Comparison of ENCODE assay signal across 30 cellular contexts in the genomic region with DNA sequence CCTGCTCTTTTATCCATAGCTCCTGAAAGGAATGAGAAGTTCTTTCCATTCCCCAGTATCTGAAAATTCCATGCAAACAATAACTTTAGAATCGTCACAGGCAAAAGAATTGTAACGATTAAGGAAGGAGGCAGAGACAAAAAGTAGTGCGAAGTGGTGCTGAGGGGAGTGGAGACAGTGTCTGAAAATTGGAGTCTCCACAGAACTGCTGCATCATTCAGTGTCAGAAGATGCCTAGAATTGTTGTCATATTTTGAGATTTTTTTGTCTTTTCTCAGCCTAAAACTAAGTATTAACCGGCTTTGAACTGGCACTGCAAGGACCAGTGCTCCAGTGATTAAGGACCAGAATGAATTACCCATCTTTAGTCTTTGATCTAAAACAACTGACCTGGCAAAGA.
"Had no signal": no experiment of that assay in that cellular context is flagged by ENCODE, and none has a peak within 500 bp of the region (broad histone marks: within the 10 kb centered on the region; RNA-seq: fewer than 3 reads in every experiment).

No MANE protein-coding gene starts in this region.

- H3K27ac Mint-ChIP-seq: activated CD4-positive, alpha-beta T cell treated with anti-CD3 and anti-CD28 coated beads for 36 hours; activated CD8-positive, alpha-beta memory T cell treated with anti-CD3 and anti-CD28 coated beads, Interleukin-2, amount 10 ng/mL, durations not matched to agents 7 days and 5 days; activated CD8-positive, alpha-beta T cell treated with anti-CD3 and anti-CD28 coated beads, Interleukin-2, amount 10 ng/mL, durations not matched to agents 7 days and 5 days; activated naive CD4-positive, alpha-beta T cell treated with anti-CD3 and anti-CD28 coated beads, Interleukin-2, amount 50 U/mL, for 24 hours; activated naive CD8-positive, alpha-beta T cell treated with anti-CD3 and anti-CD28 coated beads, Interleukin-2, amount 50 U/mL, for 24 hours; activated T-helper 2 cell treated with anti-CD3 and anti-CD28 coated beads, Interferon-gamma antibody, Interleukin-2, Interleukin-4, amounts not matched to agents 10 μg/mL and 5 μg/mL and 100 μg/mL, durations not matched to agents 14 hours and 24 hours and 36 hours; endodermal cell; nephron; stimulated activated memory B cell treated with anti-CD40 and anti-IgM and Interleukin-4, amounts not matched to agents 10 μg/mL and 1 μg/mL and 100 μg/mL, for 72 hours; stimulated activated naive CD8-positive, alpha-beta T cell treated with anti-CD3 and anti-CD28 coated beads, Interleukin-15, amount 100 ng/mL, for 72 hours had no signal

- H3K4me3 Mint-ChIP-seq: activated CD4-positive, alpha-beta T cell treated with anti-CD3 and anti-CD28 coated beads for 36 hours; activated CD8-positive, alpha-beta memory T cell treated with anti-CD3 and anti-CD28 coated beads, Interleukin-2, amount 10 ng/mL, durations not matched to agents 7 days and 5 days; activated CD8-positive, alpha-beta T cell treated with anti-CD3 and anti-CD28 coated beads, Interleukin-2, amount 10 ng/mL, durations not matched to agents 7 days and 5 days; activated naive CD4-positive, alpha-beta T cell treated with anti-CD3 and anti-CD28 coated beads, Interleukin-2, amount 50 U/mL, for 24 hours; activated naive CD8-positive, alpha-beta T cell treated with anti-CD3 and anti-CD28 coated beads, Interleukin-2, amount 50 U/mL, for 24 hours; endodermal cell; nephron; stimulated activated memory B cell treated with anti-CD40 and anti-IgM and Interleukin-4, amounts not matched to agents 10 μg/mL and 1 μg/mL and 100 μg/mL, for 72 hours; stimulated activated naive CD8-positive, alpha-beta T cell treated with anti-CD3 and anti-CD28 coated beads, Interleukin-15, amount 100 ng/mL, for 72 hours had no signal

- H3K36me3 ChIP-seq: cardiac muscle cell, heart left ventricle, left lung, lower lobe of right lung, prostate gland, upper lobe of right lung had no signal

- H3K27me3 Mint-ChIP-seq: activated CD8-positive, alpha-beta memory T cell treated with anti-CD3 and anti-CD28 coated beads, Interleukin-2, amount 10 ng/mL, durations not matched to agents 7 days and 5 days; activated naive CD4-positive, alpha-beta T cell treated with anti-CD3 and anti-CD28 coated beads, Interleukin-2, amount 50 U/mL, for 24 hours; activated naive CD8-positive, alpha-beta T cell treated with anti-CD3 and anti-CD28 coated beads, Interleukin-2, amount 50 U/mL, for 24 hours; stimulated activated memory B cell treated with anti-CD40 and anti-IgM and Interleukin-4, amounts not matched to agents 10 μg/mL and 1 μg/mL and 100 μg/mL, for 72 hours had no signal

- H3K9me3 Mint-ChIP-seq: activated naive CD4-positive, alpha-beta T cell treated with anti-CD3 and anti-CD28 coated beads, Interleukin-2, amount 50 U/mL, for 24 hours; activated naive CD8-positive, alpha-beta T cell treated with anti-CD3 and anti-CD28 coated beads, Interleukin-2, amount 50 U/mL, for 24 hours; activated T-helper 2 cell treated with anti-CD3 and anti-CD28 coated beads, Interferon-gamma antibody, Interleukin-2, Interleukin-4, amounts not matched to agents 10 μg/mL and 5 μg/mL and 100 μg/mL, durations not matched to agents 14 hours and 24 hours and 36 hours; endodermal cell; nephron; stimulated activated memory B cell treated with anti-CD40 and anti-IgM and Interleukin-4, amounts not matched to agents 10 μg/mL and 1 μg/mL and 100 μg/mL, for 72 hours; stimulated activated naive CD8-positive, alpha-beta T cell treated with anti-CD3 and anti-CD28 coated beads, Interleukin-15, amount 100 ng/mL, for 72 hours had no signal

- H3K27ac ChIP-seq: body of pancreas, cardiac muscle cell, foreskin keratinocyte, heart left ventricle, left lung, lower lobe of right lung, prostate gland, upper lobe of right lung had no signal

- H3K27me3 ChIP-seq: body of pancreas, cardiac muscle cell, foreskin keratinocyte, left lung, upper lobe of right lung had no signal

- H3K36me3 Mint-ChIP-seq: activated CD8-positive, alpha-beta memory T cell treated with anti-CD3 and anti-CD28 coated beads, Interleukin-2, amount 10 ng/mL, durations not matched to agents 7 days and 5 days; activated naive CD4-positive, alpha-beta T cell treated with anti-CD3 and anti-CD28 coated beads, Interleukin-2, amount 50 U/mL, for 24 hours; stimulated activated memory B cell treated with anti-CD40 and anti-IgM and Interleukin-4, amounts not matched to agents 10 μg/mL and 1 μg/mL and 100 μg/mL, for 72 hours had no signal

- DNase-seq: activated CD4-positive, alpha-beta T cell treated with anti-CD3 and anti-CD28 coated beads for 36 hours; activated CD4-positive, CD25-positive, alpha-beta regulatory T cell; activated CD8-positive, alpha-beta memory T cell treated with anti-CD3 and anti-CD28 coated beads, Interleukin-2, amount 10 ng/mL, durations not matched to agents 7 days and 5 days; activated CD8-positive, alpha-beta T cell treated with anti-CD3 and anti-CD28 coated beads, Interleukin-2, amount 10 ng/mL, durations not matched to agents 7 days and 5 days; activated naive CD8-positive, alpha-beta T cell treated with anti-CD3 and anti-CD28 coated beads, Interleukin-2, amount 50 U/mL, for 24 hours; activated T-cell treated with anti-CD3 and anti-CD28 coated beads, Interleukin-2, amount 50 U/mL, for 48 hours; anterior cingulate cortex; body of pancreas; cortex of kidney; endodermal cell; foreskin keratinocyte; heart left ventricle; left lung; lower lobe of right lung; mucosa of descending colon; retina; stimulated activated CD4-positive, alpha-beta T cell treated with anti-CD3 and anti-CD28 coated beads, Interleukin-1b, Interleukin-23, amount 100 ng/mL, for 48 hours; stimulated activated CD4-positive, alpha-beta T cell treated with anti-CD3 and anti-CD28 coated beads, Interleukin-4, amount 100 ng/mL, for 4 hours; stimulated activated CD8-positive, alpha-beta memory T cell treated with anti-CD3 and anti-CD28 coated beads, Interleukin-4, amount 100 ng/mL, for 48 hours; stimulated activated naive CD8-positive, alpha-beta T cell treated with anti-CD3 and anti-CD28 coated beads, Interleukin-15, amount 100 ng/mL, for 72 hours; substantia nigra; upper lobe of right lung had no signal

- H3K4me1 ChIP-seq: body of pancreas, foreskin keratinocyte, heart left ventricle, left lung, lower lobe of right lung, prostate gland, upper lobe of right lung had no signal

- H3K4me1 Mint-ChIP-seq: activated CD4-positive, alpha-beta T cell treated with anti-CD3 and anti-CD28 coated beads for 36 hours; activated CD8-positive, alpha-beta memory T cell treated with anti-CD3 and anti-CD28 coated beads, Interleukin-2, amount 10 ng/mL, durations not matched to agents 7 days and 5 days; activated naive CD4-positive, alpha-beta T cell treated with anti-CD3 and anti-CD28 coated beads, Interleukin-2, amount 50 U/mL, for 24 hours; activated naive CD8-positive, alpha-beta T cell treated with anti-CD3 and anti-CD28 coated beads, Interleukin-2, amount 50 U/mL, for 24 hours; nephron; stimulated activated memory B cell treated with anti-CD40 and anti-IgM and Interleukin-4, amounts not matched to agents 10 μg/mL and 1 μg/mL and 100 μg/mL, for 72 hours; stimulated activated naive CD8-positive, alpha-beta T cell treated with anti-CD3 and anti-CD28 coated beads, Interleukin-15, amount 100 ng/mL, for 72 hours had no signal

- ATAC-seq: activated CD4-positive, alpha-beta T cell treated with anti-CD3 and anti-CD28 coated beads for 36 hours; activated CD8-positive, alpha-beta memory T cell treated with anti-CD3 and anti-CD28 coated beads, Interleukin-2, amount 10 ng/mL, durations not matched to agents 7 days and 5 days; activated CD8-positive, alpha-beta T cell treated with anti-CD3 and anti-CD28 coated beads, Interleukin-2, amount 10 ng/mL, durations not matched to agents 7 days and 5 days; activated naive CD8-positive, alpha-beta T cell treated with anti-CD3 and anti-CD28 coated beads, Interleukin-2, amount 50 U/mL, for 24 hours; body of pancreas; esophagus mucosa; foreskin keratinocyte; heart left ventricle; left lung; lower lobe of right lung; mucosa of descending colon; sciatic nerve; stimulated activated memory B cell treated with anti-CD40 and anti-IgM and Interleukin-4, amounts not matched to agents 10 μg/mL and 1 μg/mL and 100 μg/mL, for 72 hours; stimulated activated naive CD8-positive, alpha-beta T cell treated with anti-CD3 and anti-CD28 coated beads, Interleukin-15, amount 100 ng/mL, for 72 hours; upper lobe of right lung had no signal

- H3K4me3 ChIP-seq: body of pancreas, cardiac muscle cell, heart left ventricle, left lung, lower lobe of right lung, mucosa of descending colon, prostate gland, upper lobe of right lung had no signal
